Comparison of ENCODE assay signal across 20 cellular contexts in genomic region chr3:58326267-58326932, GRCh38. TPM values are rescaled to one million over a fixed set of nuclear protein-coding genes. Genes with fewer than 3 reads are reported as not detected.
DNase-seq lines count a peak whose midpoint lies in the region; ATAC-seq, FAIRE-seq and TF ChIP-seq lines count a peak whose summit lies in the region.
"Had no signal": no experiment of that assay in that cellular context is flagged by ENCODE, and none has a peak within 500 bp of the region (broad histone marks: within the 10 kb centered on the region; RNA-seq: fewer than 3 reads in every experiment).

No MANE protein-coding gene starts in this region.

- H3K27ac ChIP-seq in K562 (ENCODE audit: extremely low read depth, low read depth, low read length): no peak overlapping the region
- no peak overlapping the region for H3K27ac ChIP-seq in hepatocyte

- intact Hi-C loops in activated CD4-positive, alpha-beta T cell treated with anti-CD3 and anti-CD28 coated beads for 36 hours (cut with DNase I, micrococcal nuclease): no loop called here
- intact Hi-C loops in K562 (cut with micrococcal nuclease): no loop called here

- in situ Hi-C loops in K562 (cut with MboI) (loop anchor here (5.0 kb wide), 1 partner anchor 86 kb away; no protein-coding TSS in a partner anchor), HAP-1 (cut with MboI; ENCODE audit: low sequenced_read_pairs) (loop anchor here (5.0 to 10.0 kb wide), 2 partner anchors 91 to 168 kb away; partner anchors contain the start of gene KCTD6)

- POLR2A ChIA-PET in activated CD4-positive, alpha-beta T cell treated with anti-CD3 and anti-CD28 coated beads for 36 hours (lab: Charles Lee): no interaction called here
- POLR2A ChIA-PET in K562 (lab: Yijun Ruan, JAX): interaction anchor here (0.6 to 2.4 kb wide), 6 partner anchors 9 to 1126 kb away, joined by 3 to 9 read pairs (median 3); partner anchors contain the start of gene PDHB

- no peaks in the 10 kb centered on the region for H3K27me3 ChIP-seq in K562 (ENCODE audit: control insufficient read depth in 2 of 2, insufficient read depth in 2 of 2, low read length in 2 of 2)
- H3K27me3 ChIP-seq in HAP-1 (ENCODE audit: low read depth): no peaks in the 10 kb centered on the region
- H3K27me3 ChIP-seq in hepatocyte: no peaks in the 10 kb centered on the region
- H3K27me3 ChIP-seq: cardiac muscle cell, dorsolateral prefrontal cortex had no signal

- no peaks in the 10 kb centered on the region for H3K36me3 Mint-ChIP-seq in activated CD4-positive, alpha-beta T cell treated with anti-CD3 and anti-CD28 coated beads for 36 hours (ENCODE audit: low read depth)
- H3K36me3 Mint-ChIP-seq in stimulated activated effector memory CD8-positive, alpha-beta T cell treated with anti-CD3 and anti-CD28 coated beads, Interleukin-12 subunit alpha, Interleukin-12 subunit beta, amount 100 ng/mL, for 72 hours: no peaks in the 10 kb centered on the region

- peaks cover 36% of the 10 kb centered on the region for H3K4me1 Mint-ChIP-seq in activated CD4-positive, alpha-beta T cell treated with anti-CD3 and anti-CD28 coated beads for 36 hours
- H3K4me1 Mint-ChIP-seq in stimulated activated effector memory CD8-positive, alpha-beta T cell treated with anti-CD3 and anti-CD28 coated beads, Interleukin-12 subunit alpha, Interleukin-12 subunit beta, amount 100 ng/mL, for 72 hours: peaks cover 25% of the 10 kb centered on the region

- H3K9me2 ChIP-seq in hepatocyte (replicated peaks; ENCODE audit: insufficient read depth): no peaks in the 10 kb centered on the region

- TF ChIP-seq EP300 in K562 (IDR thresholded peaks at IDR 0.05; ENCODE audit: low read length): no peak

- 0 out of 2 replicates have a peak overlapping the region, but pooled peaks have one; percentile 23 for H2AFZ ChIP-seq in K562 (ENCODE audit: low read depth, low read length)
- H2AFZ ChIP-seq in hepatocyte: no peak overlapping the region

- no peaks in the 10 kb centered on the region for H4K20me1 ChIP-seq in K562 (replicated peaks; ENCODE audit: control insufficient read depth, insufficient read depth, low read length)
- H4K20me1 ChIP-seq in hepatocyte (ENCODE audit: insufficient read depth, poor library complexity, severe bottlenecking): no peaks in the 10 kb centered on the region

- peak overlapping the region; percentile 65 for H3K27ac Mint-ChIP-seq in activated CD4-positive, alpha-beta T cell treated with anti-CD3 and anti-CD28 coated beads for 36 hours
- peak overlapping the region; percentile 26 for H3K27ac Mint-ChIP-seq in stimulated activated effector memory CD8-positive, alpha-beta T cell treated with anti-CD3 and anti-CD28 coated beads, Interleukin-12 subunit alpha, Interleukin-12 subunit beta, amount 100 ng/mL, for 72 hours

- no peak for TF ChIP-seq CTCF in K562 (IDR thresholded peaks at IDR 0.05 in 2 of 3, conservative IDR thresholded peaks at IDR 0.05 in 1 of 3; ENCODE audit: insufficient read depth in 2 of 3, low read depth in 1 of 3, low read length in 3 of 3)
- no peak for TF ChIP-seq CTCF in hepatocyte (IDR thresholded peaks at IDR 0.05; ENCODE audit: poor library complexity)

- H3K4me1 ChIP-seq in K562 (replicated peaks in 1 of 2; ENCODE audit: control insufficient read depth in 2 of 2, insufficient read depth in 2 of 2, low read length in 2 of 2) (peaks cover 9 to 20% of the 10 kb centered on the region in 2 experiments; a peak in 4 of 5 replicates), HAP-1 (peaks cover 5% of the 10 kb centered on the region), hepatocyte (ENCODE audit: insufficient read depth) (peaks cover 9% of the 10 kb centered on the region)

- H3K9me1 ChIP-seq in K562 (ENCODE audit: control insufficient read depth, insufficient read depth, low read length): no peaks in the 10 kb centered on the region

- H3K4me3 Mint-ChIP-seq in activated CD4-positive, alpha-beta T cell treated with anti-CD3 and anti-CD28 coated beads for 36 hours: no peak overlapping the region
- H3K4me3 Mint-ChIP-seq in stimulated activated effector memory CD8-positive, alpha-beta T cell treated with anti-CD3 and anti-CD28 coated beads, Interleukin-12 subunit alpha, Interleukin-12 subunit beta, amount 100 ng/mL, for 72 hours: no peak overlapping the region

- DNase-seq in activated CD4-positive, alpha-beta T cell treated with anti-CD3 and anti-CD28 coated beads for 36 hours: no peak
- DNase-seq in activated CD4-positive, alpha-beta T cell treated with anti-CD3 and anti-CD28 coated beads for 4 hours: no peak
- DNase-seq in NCI-H69 (lab: John Stamatoyannopoulos, UW) (peak; percentile 55), K562 (ENCODE audit: extremely low read depth in 1 of 4, low spot score in 3 of 4) (peak in 2 of 4 experiments; percentile 36 to 70), cortex of kidney (lab: John Stamatoyannopoulos, UW) (no peak), HAP-1 (ENCODE audit: low spot score in 2 of 2) (no peak), hepatocyte (ENCODE audit: low spot score) (no peak)
- DNase-seq in stimulated activated effector memory CD8-positive, alpha-beta T cell treated with anti-CD3 and anti-CD28 coated beads, Interleukin-12 subunit alpha, Interleukin-12 subunit beta, amount 100 ng/mL, for 72 hours (ENCODE audit: low spot score in 2 of 2): no peak
- DNase-seq: activated gamma-delta T cell, AML-193, amygdala, DMS79, dorsolateral prefrontal cortex, glutamatergic neuron, KBM-7, mesendoderm, MV-4-11, NCI-H2171, NCI-H526 treated with DMSO at 0.1 percent for 48 hours had no signal

- WGBS in K562 (ENCODE audit: insufficient coverage, low coverage, missing lambda C conversion rate): 37% methylated on average over 6 of the region's 10 CpGs
- 96% methylated on average over 10 of the region's 10 CpGs for WGBS in hepatocyte (ENCODE audit: low lambda C conversion rate, missing lambda C conversion rate)

- CTCF ChIA-PET in activated CD4-positive, alpha-beta T cell treated with anti-CD3 and anti-CD28 coated beads for 36 hours (lab: Charles Lee): interaction anchor here (0.9 to 9.5 kb wide), 3 partner anchors 19 to 169 kb away, joined by 3 to 72 read pairs (median 3); partner anchors contain the start of genes HTD2 and RPP14
- CTCF ChIA-PET in K562 (lab: Yijun Ruan, JAX; ENCODE audit: low intra/inter-chr PET ratio): no interaction called here

- H3K9me3 ChIP-seq in K562 (replicated peaks; ENCODE audit: control insufficient read depth, insufficient read depth, low read depth, low read length): no peaks in the 10 kb centered on the region
- H3K9me3 ChIP-seq in HAP-1: no peaks in the 10 kb centered on the region
- H3K9me3 ChIP-seq in hepatocyte (ENCODE audit: low read depth): no peaks in the 10 kb centered on the region

- H3K4me2 ChIP-seq in K562 (ENCODE audit: insufficient read depth, low read length) (no peak overlapping the region), hepatocyte (no peak overlapping the region)

- H3K79me2 ChIP-seq in K562 (ENCODE audit: control insufficient read depth, insufficient read depth, low read length): no peaks in the 10 kb centered on the region
- no peaks in the 10 kb centered on the region for H3K79me2 ChIP-seq in hepatocyte

- no peak for ATAC-seq in activated CD4-positive, alpha-beta T cell treated with anti-CD3 and anti-CD28 coated beads for 36 hours
- ATAC-seq in K562: peak; percentile 73
- ATAC-seq in stimulated activated effector memory CD8-positive, alpha-beta T cell treated with anti-CD3 and anti-CD28 coated beads, Interleukin-12 subunit alpha, Interleukin-12 subunit beta, amount 100 ng/mL, for 72 hours: no peak

- H3K4me3 ChIP-seq in K562 (no peak overlapping the region), HAP-1 (no peak overlapping the region), hepatocyte (no peak overlapping the region)
- H3K4me3 ChIP-seq: cardiac muscle cell, dorsolateral prefrontal cortex had no signal

- H3K36me3 ChIP-seq in K562 (ENCODE audit: control insufficient read depth, insufficient read depth, low read length): peaks cover 2% of the 10 kb centered on the region; the same call in 1 of the 3 replicates
- no peaks in the 10 kb centered on the region for H3K36me3 ChIP-seq in HAP-1 (replicated peaks)
- H3K36me3 ChIP-seq in hepatocyte (replicated peaks; ENCODE audit: insufficient read depth, low read depth): no peaks in the 10 kb centered on the region
- H3K36me3 ChIP-seq: cardiac muscle cell had no signal

- no peak for TF ChIP-seq RAD21 in K562 (CRISPR knock-in tag; conservative IDR thresholded peaks at IDR 0.05 in 1 of 2, IDR thresholded peaks at IDR 0.05 in 1 of 2)

- TF ChIP-seq POLR2A in K562 (conservative IDR thresholded peaks at IDR 0.05): no peak

- H3K9ac ChIP-seq in K562 (ENCODE audit: insufficient read depth in 1 of 2, low read depth in 2 of 2, low read length in 2 of 2): no peak overlapping the region

- no peaks in the 10 kb centered on the region for H3K27me3 Mint-ChIP-seq in activated CD4-positive, alpha-beta T cell treated with anti-CD3 and anti-CD28 coated beads for 36 hours

- no TSS peak for BruUV-seq in K562 (replicated peaks; lab: Mats Ljungman, UMichigan)

- no peaks in the 10 kb centered on the region for H3K9me3 Mint-ChIP-seq in activated CD4-positive, alpha-beta T cell treated with anti-CD3 and anti-CD28 coated beads for 36 hours (ENCODE audit: low read depth)
- no peaks in the 10 kb centered on the region for H3K9me3 Mint-ChIP-seq in stimulated activated effector memory CD8-positive, alpha-beta T cell treated with anti-CD3 and anti-CD28 coated beads, Interleukin-12 subunit alpha, Interleukin-12 subunit beta, amount 100 ng/mL, for 72 hours

- peak; percentile 65 for FAIRE-seq in K562 (lab: Jason Lieb, UNC)

RNA-seq across cellular contexts. Expression of gene PXK, which starts 6.3 kb away (rescaled TPM):
- 10 to 100 TPM; 35.2 to 50.7 TPM for total RNA-seq in activated CD4-positive, alpha-beta T cell treated with anti-CD3 and anti-CD28 coated beads for 36 hours
- 19.9 and 36.7 TPM in 2 replicates for total RNA-seq in K562 (2011; cell fraction: chromatin; rRNA removed; ENCODE audit: low replicate concordance)
- 8.7 and 14.6 TPM in 2 replicates for total RNA-seq in K562 (2011; cell fraction: nucleolus; rRNA removed)
- total RNA-seq in K562 (2011; cell fraction: nucleoplasm; rRNA removed): 18.6 and 35.0 TPM in 2 replicates
- total RNA-seq in K562 (2014; rRNA removed) (11.3 and 12.4 TPM in 2 replicates), K562 (2014; rRNA removed; fragmentation: Illumina TruSeq; extraction: Trizol) (12.9 and 15.3 TPM in 2 replicates), K562 (2015; rRNA removed; fragmentation: Illumina TruSeq; extraction: Trizol) (9.7 and 10.0 TPM in 2 replicates), K562 (2021) (10.8 and 14.0 TPM in 2 replicates), hepatocyte (29.5 and 31.3 TPM in 2 replicates)
- polyA plus RNA-seq in K562 (2011; rRNA removed) (10.6 and 11.1 TPM in 2 replicates), K562 (2014; fragmentation: Illumina TruSeq; extraction: Trizol) (15.3 and 19.9 TPM in 2 replicates), K562 (2014; fragmentation: Nextera tagmentation; extraction: Ambion mirVana) (1 to 10 TPM; 3.3 to 4.8 TPM), K562 (2014; rRNA removed) (12.7 and 14.5 TPM in 2 replicates), hepatocyte (37.8 and 38.7 TPM in 2 replicates)
- 7.0 and 8.9 TPM in 2 replicates for polyA plus RNA-seq in K562 (2011; cell fraction: cytosol; rRNA removed)
- 13.1 and 15.3 TPM in 2 replicates for polyA plus RNA-seq in K562 (2011; cell fraction: nucleus; rRNA removed)
- polyA plus RNA-seq in K562 (2012): 6.3 and 17.9 TPM in 2 replicates
- polyA minus RNA-seq in K562 (2011; rRNA and poly(A)+ RNA removed): 13.2 and 15.9 TPM in 2 replicates
- polyA minus RNA-seq in K562 (2011; cell fraction: cytosol; rRNA and poly(A)+ RNA removed): 6.5 and 8.0 TPM in 2 replicates
- 7.7 and 11.8 TPM in 2 replicates for polyA minus RNA-seq in K562 (2011; cell fraction: nucleus; rRNA and poly(A)+ RNA removed)

RNA-seq across cellular contexts. Expression of gene HTD2, which starts 20.1 kb away (rescaled TPM):
- total RNA-seq in activated CD4-positive, alpha-beta T cell treated with anti-CD3 and anti-CD28 coated beads for 36 hours: 1 to 10 TPM; 2.3 to 7.9 TPM
- total RNA-seq in K562 (2011; cell fraction: chromatin; rRNA removed; ENCODE audit: low replicate concordance): 7.2 and 11.2 TPM in 2 replicates
- total RNA-seq in K562 (2011; cell fraction: nucleolus; rRNA removed): 3.0 and 3.2 TPM in 2 replicates
- 3.2 and 5.1 TPM in 2 replicates for total RNA-seq in K562 (2011; cell fraction: nucleoplasm; rRNA removed)
- 1.8 and 2.7 TPM in 2 replicates for total RNA-seq in K562 (2014; rRNA removed)
- total RNA-seq in K562 (2014; rRNA removed; fragmentation: Illumina TruSeq; extraction: Trizol): 10.5 and 12.7 TPM in 2 replicates
- total RNA-seq in K562 (2015; rRNA removed; fragmentation: Illumina TruSeq; extraction: Trizol): 5.8 and 6.9 TPM in 2 replicates
- 8.3 and 9.6 TPM in 2 replicates for total RNA-seq in K562 (2021)
- 9.4 and 11.6 TPM in 2 replicates for polyA plus RNA-seq in K562 (2011; rRNA removed)
- polyA plus RNA-seq in K562 (2011; cell fraction: cytosol; rRNA removed): 4.4 and 7.8 TPM in 2 replicates
- polyA plus RNA-seq in K562 (2011; cell fraction: nucleus; rRNA removed): 2.4 and 4.5 TPM in 2 replicates
- 3.4 and 4.9 TPM in 2 replicates for polyA plus RNA-seq in K562 (2012)
- polyA plus RNA-seq in K562 (2014; fragmentation: Illumina TruSeq; extraction: Trizol): 2.2 and 6.8 TPM in 2 replicates
- polyA plus RNA-seq in K562 (2014; fragmentation: Nextera tagmentation; extraction: Ambion mirVana): 10 to 100 TPM; 13.9 to 22.8 TPM
- 5.8 and 8.0 TPM in 2 replicates for polyA plus RNA-seq in K562 (2014; rRNA removed)
- polyA minus RNA-seq in K562 (2011; rRNA and poly(A)+ RNA removed): 7.5 and 9.7 TPM in 2 replicates
- 2.0 TPM in 1 of 2 replicates, not detected in the other for polyA minus RNA-seq in K562 (2011; cell fraction: cytosol; rRNA and poly(A)+ RNA removed)
- polyA minus RNA-seq in K562 (2011; cell fraction: nucleus; rRNA and poly(A)+ RNA removed): 1.5 and 2.2 TPM in 2 replicates
- 4.5 and 13.0 TPM in 2 replicates for total RNA-seq in hepatocyte
- 18.1 and 19.0 TPM in 2 replicates for polyA plus RNA-seq in hepatocyte

RNA-seq across cellular contexts. Expression of gene RPP14, which starts 20.4 kb away (rescaled TPM):
- total RNA-seq in activated CD4-positive, alpha-beta T cell treated with anti-CD3 and anti-CD28 coated beads for 36 hours: 10 to 100 TPM; 16.4 to 16.9 TPM
- total RNA-seq in K562 (2011; cell fraction: chromatin; rRNA removed; ENCODE audit: low replicate concordance): 25.4 and 29.4 TPM in 2 replicates
- total RNA-seq in K562 (2011; cell fraction: nucleolus; rRNA removed): 14.8 and 18.0 TPM in 2 replicates
- total RNA-seq in K562 (2011; cell fraction: nucleoplasm; rRNA removed): 24.8 and 46.7 TPM in 2 replicates
- 13.9 and 15.9 TPM in 2 replicates for total RNA-seq in K562 (2014; rRNA removed)
- 13.5 and 15.5 TPM in 2 replicates for total RNA-seq in K562 (2014; rRNA removed; fragmentation: Illumina TruSeq; extraction: Trizol)
- 19.9 and 20.4 TPM in 2 replicates for total RNA-seq in K562 (2015; rRNA removed; fragmentation: Illumina TruSeq; extraction: Trizol)
- total RNA-seq in K562 (2021): 14.9 and 17.0 TPM in 2 replicates
- polyA plus RNA-seq in K562 (2011; rRNA removed): 14.7 and 18.9 TPM in 2 replicates
- 6.3 and 12.9 TPM in 2 replicates for polyA plus RNA-seq in K562 (2011; cell fraction: cytosol; rRNA removed)
- 6.7 and 9.4 TPM in 2 replicates for polyA plus RNA-seq in K562 (2011; cell fraction: nucleus; rRNA removed)
- polyA plus RNA-seq in K562 (2012): 6.3 and 9.3 TPM in 2 replicates
- polyA plus RNA-seq in K562 (2014; fragmentation: Illumina TruSeq; extraction: Trizol): 14.6 and 15.4 TPM in 2 replicates
- 10 to 100 TPM; 20.5 to 20.8 TPM for polyA plus RNA-seq in K562 (2014; fragmentation: Nextera tagmentation; extraction: Ambion mirVana)
- polyA plus RNA-seq in K562 (2014; rRNA removed): 15.1 and 19.0 TPM in 2 replicates
- polyA minus RNA-seq in K562 (2011; rRNA and poly(A)+ RNA removed): 17.9 and 18.2 TPM in 2 replicates
- polyA minus RNA-seq in K562 (2011; cell fraction: cytosol; rRNA and poly(A)+ RNA removed): 5.6 and 8.6 TPM in 2 replicates
- 5.0 and 7.9 TPM in 2 replicates for polyA minus RNA-seq in K562 (2011; cell fraction: nucleus; rRNA and poly(A)+ RNA removed)
- total RNA-seq in hepatocyte: 18.3 and 18.5 TPM in 2 replicates
- 13.8 and 14.0 TPM in 2 replicates for polyA plus RNA-seq in hepatocyte
